Comparison of ENCODE assay signal across 8 cellular contexts in the genomic region with DNA sequence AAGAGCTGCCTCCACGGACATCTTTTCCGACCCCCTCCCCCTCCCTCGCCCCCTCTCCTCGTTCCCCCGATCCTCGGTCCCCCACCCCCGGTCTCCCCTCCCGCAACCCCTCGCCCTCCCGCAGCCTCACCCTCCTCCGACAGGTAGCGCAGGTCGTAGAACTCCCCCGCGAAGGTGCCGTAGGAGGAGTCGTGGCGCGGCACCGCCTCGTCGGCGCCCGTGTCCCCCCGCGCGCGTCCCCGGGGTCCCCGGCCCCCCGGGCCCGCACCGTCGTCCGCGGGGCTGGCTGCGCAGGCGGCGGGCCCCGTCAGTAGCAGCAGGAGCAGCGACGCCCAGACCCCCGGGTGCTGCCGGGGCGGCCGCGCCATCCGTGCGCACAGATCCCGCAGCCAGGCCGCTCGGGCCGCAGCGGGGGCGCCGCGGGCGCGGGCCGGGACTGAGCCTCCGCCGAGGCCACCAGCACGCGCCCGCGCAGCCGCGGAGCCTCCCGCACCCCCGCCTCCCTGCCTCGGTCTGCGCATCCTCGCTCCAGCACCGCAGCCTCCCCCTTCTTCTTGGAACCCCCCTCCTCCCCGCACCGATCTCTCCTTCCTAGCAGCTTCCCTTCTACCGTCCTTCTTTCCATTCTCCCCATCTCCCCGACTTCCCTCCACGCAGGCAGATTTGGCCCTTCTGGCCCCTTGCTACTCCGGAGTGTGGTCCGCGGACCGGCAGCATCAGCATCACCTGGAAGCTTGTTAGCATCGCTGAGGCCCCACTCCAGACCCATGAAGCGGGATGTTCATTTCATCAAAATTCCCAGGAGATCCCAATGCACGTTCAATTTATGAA. TPM values are rescaled to one million over a fixed set of nuclear protein-coding genes. Genes with fewer than 3 reads are reported as not detected.
DNase-seq lines count a peak whose midpoint lies in the region; ATAC-seq and TF ChIP-seq lines count a peak whose summit lies in the region.

Gene FRRS1L, minus strand, starts transcription at position 479 of the 831 bp plus-strand sequence. Its CDS starts 111 bp downstream, at position 368.

- H2AFZ ChIP-seq in mammary epithelial cell (ENCODE audit: low read depth, low read length) = peak within 1 kb of the TSS; percentile 73

- H4K20me1 ChIP-seq in mammary epithelial cell (ENCODE audit: insufficient read depth, low read length) = no peaks in the 10 kb centered on the region

- peaks cover 7% of the 10 kb centered on the region for H3K4me1 ChIP-seq in mammary epithelial cell (ENCODE audit: insufficient read depth, low read length)
- H3K4me1 ChIP-seq in thoracic aorta (ENCODE audit: control insufficient read depth in 1 of 2, low read depth in 2 of 2) = no peaks in the 10 kb centered on the region

- H3K4me3 Mint-ChIP-seq in activated CD4-positive, alpha-beta T cell treated with anti-CD3 and anti-CD28 coated beads, Interleukin-2, amount 10 ng/mL, durations not matched to agents 24 days and 14 days = peak within 1 kb of the TSS; percentile 48
- H3K4me3 Mint-ChIP-seq in memory B cell = peak within 1 kb of the TSS; percentile 55

- no peaks in the 10 kb centered on the region for H3K79me2 ChIP-seq in mammary epithelial cell (ENCODE audit: insufficient read depth, low read length)

- 24% methylated on average over 10 of the region's 86 CpGs for WGBS in mammary epithelial cell (ENCODE audit: low coverage, missing lambda C conversion rate)

- ATAC-seq in memory B cell (ENCODE audit: low read depth) = no peak
- ATAC-seq in thoracic aorta (ENCODE audit: insufficient number of reproducible peaks, low FRiP score, low read depth) = no peak

- BruUV-seq in mammary epithelial cell (replicated peaks; lab: Mats Ljungman, UMichigan) = no TSS peak

- H3K9ac ChIP-seq in mammary epithelial cell (ENCODE audit: insufficient read depth, low read length) = no peak within 1 kb of the TSS

- H3K9me3 Mint-ChIP-seq in activated CD4-positive, alpha-beta T cell treated with anti-CD3 and anti-CD28 coated beads, Interleukin-2, amount 10 ng/mL, durations not matched to agents 24 days and 14 days = peaks cover 7% of the 10 kb centered on the region
- peaks cover 1% of the 10 kb centered on the region for H3K9me3 Mint-ChIP-seq in memory B cell

- DNase-seq in activated CD4-positive, alpha-beta T cell treated with anti-CD3 and anti-CD28 coated beads, Interleukin-2, amount 10 ng/mL, durations not matched to agents 24 days and 14 days = no peak
- DNase-seq in activated CD4-positive, alpha-beta T cell treated with anti-CD3 and anti-CD28 coated beads, Interleukin-2, amount 50 U/mL, for 48 hours = no peak
- DNase-seq in mammary epithelial cell (no peak), memory B cell (ENCODE audit: low spot score in 2 of 2) (no peak), thoracic aorta (ENCODE audit: low spot score) (no peak), EL (no peak), NCI-H2107 treated with DMSO at 0.1 percent for 48 hours (lab: John Stamatoyannopoulos, UW; ENCODE audit: unreplicated experiment) (no peak)
- DNase-seq in activated CD8-positive, alpha-beta memory T cell treated with anti-CD3 and anti-CD28 coated beads for 24 hours = no peak

- in situ Hi-C loops in mammary epithelial cell (cut with MboI; ENCODE audit: low sequenced_read_pairs in 2 of 2) = no loop called here

- H3K27ac Mint-ChIP-seq in activated CD4-positive, alpha-beta T cell treated with anti-CD3 and anti-CD28 coated beads, Interleukin-2, amount 10 ng/mL, durations not matched to agents 24 days and 14 days = no peak within 1 kb of the TSS
- H3K27ac Mint-ChIP-seq in memory B cell = no peak within 1 kb of the TSS

- CTCF ChIA-PET in mammary epithelial cell (lab: Charles Lee; ENCODE audit: low non-redundant PET) = no interaction called here

- dilution Hi-C loops in mammary epithelial cell (cut with HindIII; ENCODE audit: low sequenced_read_pairs) = no loop called here

- H3K27me3 Mint-ChIP-seq in activated CD4-positive, alpha-beta T cell treated with anti-CD3 and anti-CD28 coated beads, Interleukin-2, amount 10 ng/mL, durations not matched to agents 24 days and 14 days = peaks cover 58% of the 10 kb centered on the region
- peaks cover 18% of the 10 kb centered on the region for H3K27me3 Mint-ChIP-seq in memory B cell

- H3K4me1 Mint-ChIP-seq in activated CD4-positive, alpha-beta T cell treated with anti-CD3 and anti-CD28 coated beads, Interleukin-2, amount 10 ng/mL, durations not matched to agents 24 days and 14 days = peaks cover 2% of the 10 kb centered on the region
- peaks cover 7% of the 10 kb centered on the region for H3K4me1 Mint-ChIP-seq in memory B cell

- peak within 1 kb of the TSS in 2 of 3 experiments; percentile 32 to 34 for H3K4me3 ChIP-seq in mammary epithelial cell (replicated peaks in 1 of 3; ENCODE audit: insufficient read depth in 1 of 3, low read depth in 2 of 3, low read length in 3 of 3)
- peak within 1 kb of the TSS; percentile 9 for H3K4me3 ChIP-seq in thoracic aorta

- no peaks in the 10 kb centered on the region for H3K36me3 ChIP-seq in mammary epithelial cell (ENCODE audit: insufficient read depth, low read length)
- H3K36me3 ChIP-seq in thoracic aorta = no peaks in the 10 kb centered on the region

- H3K9me3 ChIP-seq in mammary epithelial cell (replicated peaks; ENCODE audit: insufficient read depth, low read length) (no peaks in the 10 kb centered on the region), thoracic aorta (no peaks in the 10 kb centered on the region)

- intact Hi-C loops in activated CD4-positive, alpha-beta T cell treated with anti-CD3 and anti-CD28 coated beads, Interleukin-2, amount 10 ng/mL, durations not matched to agents 24 days and 14 days (cut with micrococcal nuclease) = no loop called here
- intact Hi-C loops in mammary epithelial cell (cut with micrococcal nuclease) = no loop called here

- H3K4me2 ChIP-seq in mammary epithelial cell (ENCODE audit: insufficient read depth, low read depth, low read length) = peak within 1 kb of the TSS; percentile 67

- TF ChIP-seq CTCF in mammary epithelial cell (conservative IDR thresholded peaks at IDR 0.05 in 1 of 2, IDR thresholded peaks at IDR 0.05 in 1 of 2; ENCODE audit: extremely low read depth in 1 of 2, insufficient read depth in 1 of 2, low read depth in 1 of 2, low read length in 2 of 2) (no peak), thoracic aorta (IDR thresholded peaks at IDR 0.05) (no peak)

- H3K36me3 Mint-ChIP-seq in activated CD4-positive, alpha-beta T cell treated with anti-CD3 and anti-CD28 coated beads, Interleukin-2, amount 10 ng/mL, durations not matched to agents 24 days and 14 days (ENCODE audit: low read depth) = no peaks in the 10 kb centered on the region
- peaks cover 3% of the 10 kb centered on the region for H3K36me3 Mint-ChIP-seq in memory B cell

- peaks cover 14% of the 10 kb centered on the region for H3K27me3 ChIP-seq in mammary epithelial cell (ENCODE audit: insufficient read depth, low read length)
- H3K27me3 ChIP-seq in thoracic aorta (replicated peaks; ENCODE audit: insufficient read depth) = no peaks in the 10 kb centered on the region

- H3K27ac ChIP-seq in mammary epithelial cell (ENCODE audit: insufficient read depth, low read depth, low read length) = no peak within 1 kb of the TSS
- no peak within 1 kb of the TSS for H3K27ac ChIP-seq in thoracic aorta

RNA-seq across cellular contexts. Expression of gene FRRS1L, which starts in this region (rescaled TPM):
- total RNA-seq in activated CD4-positive, alpha-beta T cell treated with anti-CD3 and anti-CD28 coated beads, Interleukin-2, amount 10 ng/mL, durations not matched to agents 24 days and 14 days = not detected in 2 replicates
- total RNA-seq in mammary epithelial cell (under 1 TPM in 1 of 2 donors, not detected in 1; under 0.01 TPM), thoracic aorta (1 to 10 TPM in 1 of 2 donors, under 1 TPM in 1; 0.81 to 1.1 TPM)
- 0.02 TPM for polyA plus RNA-seq in mammary epithelial cell
- polyA minus RNA-seq in mammary epithelial cell = not detected
